Comparison of ENCODE assay signal across 7 cellular contexts in genomic region chr15:84128706-84129105, GRCh38.
DNase-seq lines count a peak whose midpoint lies in the region; ATAC-seq, FAIRE-seq and TF ChIP-seq lines count a peak whose summit lies in the region.
"Not testable (repeated sequence)": the region's sequence is repeated elsewhere in the genome, so short reads cannot be mapped to it uniquely, and the experiment has no call there.

No MANE protein-coding gene starts in this region.

- not testable (repeated sequence) for BruUV-seq in IMR-90 (replicated peaks; lab: Mats Ljungman, UMichigan)

- WGBS in IMR-90 (ENCODE audit: extremely low coverage in 2 of 2, insufficient read length in 1 of 2), 2 experiments, result no CpG with 5 or more reads among the region's 2 CpGs
- WGBS in SK-N-SH (ENCODE audit: low lambda C conversion rate), result 69% methylated on average over 2 of the region's 2 CpGs
- 77 to 82% (median 79%) methylated on average over 2 of the region's 2 CpGs for WGBS in small intestine, 3 donors

- in situ Hi-C loops in IMR-90 (cut with MboI; ENCODE audit: low sequenced_read_pairs), result not testable (repeated sequence)

- not testable (repeated sequence) for H3K9me2 ChIP-seq in SK-N-SH

- not testable (repeated sequence) for H3K27ac ChIP-seq in IMR-90 (ENCODE audit: insufficient read depth, low read length); fibroblast of lung (ENCODE audit: insufficient read depth, low read length); small intestine (ENCODE audit: low read depth in 1 of 2, low read length in 1 of 2)
- H3K27ac ChIP-seq in SK-N-SH (ENCODE audit: low read depth in 2 of 2, low read length in 1 of 2), result peak overlapping the region in 1 of 2 experiments; percentile 54; a peak in 1 of 4 replicates

- POLR2A ChIA-PET in IMR-90 (lab: Charles Lee; ENCODE audit: unreplicated experiment); SK-N-SH (lab: Yijun Ruan, JAX): not testable (repeated sequence)

- H2AFZ ChIP-seq in IMR-90 (replicated peaks; ENCODE audit: low read length, poor library complexity); SK-N-SH (ENCODE audit: low read depth); fibroblast of lung (ENCODE audit: low read length): not testable (repeated sequence)

- H2BK15ac ChIP-seq in IMR-90 (ENCODE audit: low read depth, low read length), result not testable (repeated sequence)

- not testable (repeated sequence) for H2AK9ac ChIP-seq in IMR-90 (replicated peaks; ENCODE audit: low read depth, low read length, poor library complexity)

- not testable (repeated sequence) for FAIRE-seq in bronchial epithelial cell (lab: Jason Lieb, UNC)
- FAIRE-seq in small intestine (lab: Jason Lieb, UNC), result peak; percentile 92

- H3K4me2 ChIP-seq in IMR-90 (ENCODE audit: low read depth, low read length); SK-N-SH; fibroblast of lung (ENCODE audit: extremely low read depth, insufficient read depth, low read length): not testable (repeated sequence)

- H3K9me1 ChIP-seq in IMR-90 (ENCODE audit: insufficient read depth, low read length), result not testable (repeated sequence)

- dilution Hi-C loops in IMR-90 (cut with HindIII; ENCODE audit: low sequenced_read_pairs, unreplicated experiment), result not testable (repeated sequence)

- not testable (repeated sequence) for H2BK20ac ChIP-seq in IMR-90 (ENCODE audit: low read depth, low read length)

- intact Hi-C loops in IMR-90 (cut with micrococcal nuclease), result not testable (repeated sequence)

- not testable (repeated sequence) for H3K4ac ChIP-seq in IMR-90 (ENCODE audit: low read depth, low read length)

- not testable (repeated sequence) for H3K4me1 ChIP-seq in IMR-90 (ENCODE audit: control insufficient read depth, insufficient read depth, low read length); SK-N-SH (ENCODE audit: control insufficient read depth in 1 of 2, insufficient read depth in 2 of 2, low read depth in 1 of 2, low read length in 1 of 2); fibroblast of lung (ENCODE audit: control insufficient read depth, extremely low read depth, insufficient read depth, low read length); small intestine (ENCODE audit: control insufficient read depth in 2 of 2, insufficient read depth in 1 of 2, low read depth in 1 of 2, low read length in 1 of 2)

- H3K79me2 ChIP-seq in SK-N-SH (ENCODE audit: insufficient read depth); fibroblast of lung (ENCODE audit: control insufficient read depth, insufficient read depth, low read length): not testable (repeated sequence)

- H3K27me3 ChIP-seq in IMR-90 (ENCODE audit: control insufficient read depth, insufficient read depth, low read length); SK-N-SH (ENCODE audit: insufficient read depth); bronchial epithelial cell (ENCODE audit: control insufficient read depth, insufficient read depth, low read length); fibroblast of lung (ENCODE audit: control insufficient read depth, insufficient read depth, low read length); small intestine (ENCODE audit: control insufficient read depth in 2 of 2, insufficient read depth in 2 of 2, low read length in 2 of 2): not testable (repeated sequence)

- not testable (repeated sequence) for H2BK120ac ChIP-seq in IMR-90 (ENCODE audit: low read depth, low read length)

- H3K9ac ChIP-seq in IMR-90 (ENCODE audit: low read depth, low read length); SK-N-SH; fibroblast of lung (ENCODE audit: insufficient read depth, low read length): not testable (repeated sequence)

- not testable (repeated sequence) for H3K18ac ChIP-seq in IMR-90 (ENCODE audit: low read depth, low read length)

- TF ChIP-seq RAD21 in IMR-90 (IDR thresholded peaks at IDR 0.05; ENCODE audit: low read length); SK-N-SH (IDR thresholded peaks at IDR 0.05; ENCODE audit: low read length): not testable (repeated sequence)

- not testable (repeated sequence) for TF ChIP-seq POLR2A in IMR-90 (IDR thresholded peaks at IDR 0.05; ENCODE audit: low read depth, low read length)

- DNase-seq in EL (peak; percentile 6), IMR-90 (peak; percentile 34), bronchial epithelial cell (ENCODE audit: low read depth) (peak; percentile 58), fibroblast of lung (ENCODE audit: low read depth in 2 of 2) (peak; percentile 24 to 33), iris pigment epithelial cell (ENCODE audit: low read depth) (peak; percentile 41)
- not testable (repeated sequence) for DNase-seq in SK-N-SH, small intestine

- H3F3A ChIP-seq in SK-N-SH (replicated peaks; ENCODE audit: insufficient read depth), result peaks cover 15% of the 10 kb centered on the region

- not testable (repeated sequence) for H3K23ac ChIP-seq in IMR-90 (ENCODE audit: low read depth, low read length)

- not testable (repeated sequence) for H3K4me3 ChIP-seq in IMR-90 (ENCODE audit: insufficient read depth, low read depth, low read length); SK-N-SH (ENCODE audit: low read depth in 2 of 2, low read length in 1 of 2); bronchial epithelial cell (ENCODE audit: low read depth, low read length); fibroblast of lung (replicated peaks in 1 of 4; ENCODE audit: control extremely low read depth in 1 of 4, insufficient read depth in 1 of 4, low read depth in 3 of 4, low read length in 4 of 4); small intestine (ENCODE audit: low read depth in 1 of 2, low read length in 2 of 2)

- not testable (repeated sequence) for H3K14ac ChIP-seq in IMR-90 (replicated peaks; ENCODE audit: low read depth, low read length)

- H4K91ac ChIP-seq in IMR-90 (ENCODE audit: insufficient read depth, low read depth, low read length), result not testable (repeated sequence)

- H3K79me1 ChIP-seq in IMR-90 (ENCODE audit: low read depth in 1 of 2, low read length in 2 of 2), result not testable (repeated sequence)

- H2BK5ac ChIP-seq in IMR-90 (ENCODE audit: low read depth, low read length, poor library complexity, severe bottlenecking), result not testable (repeated sequence)

- not testable (repeated sequence) for H4K20me1 ChIP-seq in IMR-90 (ENCODE audit: insufficient read depth, low read length); SK-N-SH (ENCODE audit: insufficient read depth); fibroblast of lung (ENCODE audit: control insufficient read depth, extremely low read depth, insufficient read depth, low read length)

- not testable (repeated sequence) for H3K9me3 ChIP-seq in IMR-90 (ENCODE audit: control insufficient read depth, insufficient read depth, low read length); SK-N-SH; fibroblast of lung (ENCODE audit: control insufficient read depth, insufficient read depth, low read depth, low read length); small intestine (ENCODE audit: control insufficient read depth, low read depth)

- H4K8ac ChIP-seq in IMR-90 (ENCODE audit: low read depth in 2 of 2, low read length in 2 of 2), result not testable (repeated sequence)

- not testable (repeated sequence) for H2AK5ac ChIP-seq in IMR-90 (ENCODE audit: low read depth, low read length)

- not testable (repeated sequence) for H3K56ac ChIP-seq in IMR-90 (ENCODE audit: extremely low read depth, insufficient read depth, low read length)

- not testable (repeated sequence) for TF ChIP-seq CTCF in IMR-90 (conservative IDR thresholded peaks at IDR 0.05; ENCODE audit: low read depth, low read length); SK-N-SH (IDR thresholded peaks at IDR 0.05); bronchial epithelial cell (IDR thresholded peaks at IDR 0.05; ENCODE audit: insufficient read depth, low read length, severe bottlenecking); fibroblast of lung (conservative IDR thresholded peaks at IDR 0.05 in 1 of 2, IDR thresholded peaks at IDR 0.05 in 1 of 2; ENCODE audit: low read depth in 1 of 2, low read length in 2 of 2)

- H3K36me3 ChIP-seq in IMR-90 (ENCODE audit: control insufficient read depth, insufficient read depth, low read length); SK-N-SH (replicated peaks in 1 of 2; ENCODE audit: control insufficient read depth in 1 of 2, insufficient read depth in 2 of 2, low read length in 1 of 2); bronchial epithelial cell (ENCODE audit: control insufficient read depth, insufficient read depth, low read length); fibroblast of lung (ENCODE audit: control insufficient read depth, insufficient read depth, low read length); small intestine (ENCODE audit: control insufficient read depth in 2 of 2, insufficient read depth in 2 of 2, low read length in 2 of 2): not testable (repeated sequence)

- CTCF ChIA-PET in IMR-90 (lab: Yijun Ruan, JAX); SK-N-SH (lab: Yijun Ruan, JAX): not testable (repeated sequence)

- not testable (repeated sequence) for TF ChIP-seq EP300 in SK-N-SH (IDR thresholded peaks at IDR 0.05; ENCODE audit: borderline replicate concordance in 1 of 2, low read depth in 1 of 2, low read length in 1 of 2)

- ATAC-seq in IMR-90 (ENCODE audit: low read depth), result not testable (repeated sequence)

- not testable (repeated sequence) for H4K5ac ChIP-seq in IMR-90 (ENCODE audit: low read depth, low read length)

TF ChIP-seq in SK-N-SH, 30 proteins besides CTCF, POLR2A, EP300 and RAD21 (continues in another document):
- TF ChIP-seq MEF2A (IDR thresholded peaks at IDR 0.05; ENCODE audit: borderline replicate concordance, low read depth), result 0 out of 2 replicates have a peak, but pooled peaks have one; percentile 18
- 0 out of 2 replicates have a peak, but pooled peaks have one; percentile 8 for TF ChIP-seq PBX3 (IDR thresholded peaks at IDR 0.05)
- peak; percentile 48 for TF ChIP-seq TCF12 (IDR thresholded peaks at IDR 0.05)
